Comparison of ENCODE assay signal across 8 cellular contexts in the genomic region with DNA sequence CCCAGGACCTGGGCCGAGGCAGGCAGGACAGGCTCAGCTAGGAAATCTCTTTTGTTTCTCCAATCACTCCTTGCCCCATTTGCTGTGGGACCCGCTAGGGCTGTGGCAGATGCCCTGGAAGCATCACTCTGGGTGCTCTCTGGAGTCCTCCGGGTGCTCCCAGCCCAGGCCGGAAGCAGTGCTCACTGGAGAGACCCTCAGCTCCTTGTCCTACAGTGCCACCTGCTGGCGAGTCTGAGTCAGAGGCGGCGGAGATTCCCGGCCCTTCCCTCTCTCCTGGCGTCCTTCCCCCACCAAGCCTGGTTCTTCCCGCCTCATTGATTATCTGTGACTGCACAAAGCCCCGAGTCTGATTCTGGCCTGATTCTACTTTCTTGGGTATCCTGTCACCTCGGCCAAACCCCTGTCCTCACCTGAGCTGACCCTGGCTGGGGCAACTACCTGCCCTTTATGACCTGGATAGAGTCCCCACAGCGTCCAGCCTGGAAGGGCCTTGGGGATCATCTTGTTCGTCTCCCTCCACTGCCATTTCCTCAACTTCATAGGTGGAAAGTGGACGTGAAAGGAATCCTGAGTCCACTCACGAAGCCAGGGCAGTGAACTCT. TPM values are rescaled to one million over a fixed set of nuclear protein-coding genes. Genes with fewer than 3 reads are reported as not detected.
A peak's percentile ranks its signal among the peaks of the same experiment; 100 is the strongest.
DNase-seq lines count a peak whose midpoint lies in the region; ATAC-seq and TF ChIP-seq lines count a peak whose summit lies in the region.

No MANE protein-coding gene starts in this region.

- DNase-seq in CD14-positive monocyte (ENCODE audit: low spot score) (no peak), H4 (ENCODE audit: low spot score) (peak; percentile 66), NCI-H460 (ENCODE audit: extremely low read depth, low read depth) (peak; percentile 58), fibroblast of lung (ENCODE audit: low read depth in 2 of 2) (peak; percentile 53 to 72), non-pigmented ciliary epithelial cell (ENCODE audit: low read depth) (peak; percentile 17), uterus (no peak)
- DNase-seq in activated CD8-positive, alpha-beta T cell treated with anti-CD3 and anti-CD28 coated beads for 36 hours: peak; percentile 79

- ATAC-seq in activated CD8-positive, alpha-beta T cell treated with anti-CD3 and anti-CD28 coated beads for 36 hours: peak; percentile 91
- no peak for ATAC-seq in GM18867 (IDR thresholded peaks at IDR 0.05; ENCODE audit: unreplicated experiment)

- intact Hi-C loops in CD14-positive monocyte (cut with micrococcal nuclease) (no loop called here), uterus (cut with DNase I; ENCODE audit: low total_unique reads) (no loop called here)
- intact Hi-C loops in activated CD8-positive, alpha-beta T cell treated with anti-CD3 and anti-CD28 coated beads for 36 hours (cut with micrococcal nuclease): loop anchor here (2.0 to 5.0 kb wide), 2 partner anchors 68 to 162 kb away; no protein-coding TSS in a partner anchor

- no peaks in the 10 kb centered on the region for H3K36me3 ChIP-seq in fibroblast of lung (ENCODE audit: control insufficient read depth, insufficient read depth, low read length)
- H3K36me3 ChIP-seq in uterus: no peaks in the 10 kb centered on the region

- TF ChIP-seq CTCF in CD14-positive monocyte (IDR thresholded peaks at IDR 0.05) (peak; percentile 29), fibroblast of lung (conservative IDR thresholded peaks at IDR 0.05 in 1 of 2, IDR thresholded peaks at IDR 0.05 in 1 of 2; ENCODE audit: low read depth in 1 of 2, low read length in 2 of 2) (peak; percentile 72 to 77), uterus (IDR thresholded peaks at IDR 0.05) (peak; percentile 18 to 63 (median 62))
- TF ChIP-seq CTCF in activated CD8-positive, alpha-beta T cell treated with anti-CD3 and anti-CD28 coated beads for 36 hours (IDR thresholded peaks at IDR 0.05): peak; percentile 94

- no peaks in the 10 kb centered on the region for H3K79me2 ChIP-seq in fibroblast of lung (ENCODE audit: control insufficient read depth, insufficient read depth, low read length)

- H3K27ac Mint-ChIP-seq in CD14-positive monocyte: peak overlapping the region in 1 of 7 donors; percentile 5
- no peak overlapping the region for H3K27ac Mint-ChIP-seq in activated CD8-positive, alpha-beta T cell treated with anti-CD3 and anti-CD28 coated beads for 36 hours

- TF ChIP-seq POLR2A in uterus (IDR thresholded peaks at IDR 0.05): no peak

- no peak overlapping the region for H2AFZ ChIP-seq in fibroblast of lung (ENCODE audit: low read length)

- H3K4me1 Mint-ChIP-seq in CD14-positive monocyte: no peaks in the 10 kb centered on the region
- no peaks in the 10 kb centered on the region for H3K4me1 Mint-ChIP-seq in activated CD8-positive, alpha-beta T cell treated with anti-CD3 and anti-CD28 coated beads for 36 hours (ENCODE audit: low read depth)

- H3K9me3 Mint-ChIP-seq in CD14-positive monocyte: peaks cover 0 to 3% (median 3%) of the 10 kb centered on the region in 7 donors
- H3K9me3 Mint-ChIP-seq in activated CD8-positive, alpha-beta T cell treated with anti-CD3 and anti-CD28 coated beads for 36 hours: no peaks in the 10 kb centered on the region

- H3K4me3 Mint-ChIP-seq in CD14-positive monocyte: peak overlapping the region in 1 of 2 donors; percentile 67
- H3K4me3 Mint-ChIP-seq in activated CD8-positive, alpha-beta T cell treated with anti-CD3 and anti-CD28 coated beads for 36 hours: no peak overlapping the region

- no peak overlapping the region for H3K27ac ChIP-seq in fibroblast of lung (ENCODE audit: insufficient read depth, low read length)
- no peak overlapping the region for H3K27ac ChIP-seq in uterus

- H3K4me3 ChIP-seq in fibroblast of lung (replicated peaks in 1 of 4; ENCODE audit: control extremely low read depth in 1 of 4, insufficient read depth in 1 of 4, low read depth in 3 of 4, low read length in 4 of 4): no peak overlapping the region
- H3K4me3 ChIP-seq in uterus: no peak overlapping the region

- peaks cover 0 to 2% of the 10 kb centered on the region in 2 donors for H3K36me3 Mint-ChIP-seq in CD14-positive monocyte
- H3K36me3 Mint-ChIP-seq in activated CD8-positive, alpha-beta T cell treated with anti-CD3 and anti-CD28 coated beads for 36 hours (ENCODE audit: low read depth): no peaks in the 10 kb centered on the region

- CTCF ChIA-PET in activated CD8-positive, alpha-beta T cell treated with anti-CD3 and anti-CD28 coated beads for 36 hours (lab: Charles Lee): interaction anchor here (0.6 to 4.2 kb wide), 17 partner anchors 9 to 312 kb away, joined by 3 to 54 read pairs (median 4); a partner anchor contains a TSS

- POLR2A ChIA-PET in activated CD8-positive, alpha-beta T cell treated with anti-CD3 and anti-CD28 coated beads for 36 hours (lab: Charles Lee): interaction anchor here (1.0 to 1.7 kb wide), 2 partner anchors 10 to 163 kb away, joined by 3 to 5 read pairs; no protein-coding TSS in a partner anchor

- H3K9me3 ChIP-seq in fibroblast of lung (ENCODE audit: control insufficient read depth, insufficient read depth, low read depth, low read length) (no peaks in the 10 kb centered on the region), uterus (no peaks in the 10 kb centered on the region)

- no peaks in the 10 kb centered on the region for H4K20me1 ChIP-seq in fibroblast of lung (ENCODE audit: control insufficient read depth, extremely low read depth, insufficient read depth, low read length)

- peaks cover 58 to 71% (median 66%) of the 10 kb centered on the region in 3 donors for H3K27me3 Mint-ChIP-seq in CD14-positive monocyte (ENCODE audit: low read depth in 3 of 3)
- H3K27me3 Mint-ChIP-seq in activated CD8-positive, alpha-beta T cell treated with anti-CD3 and anti-CD28 coated beads for 36 hours: peaks cover 49% of the 10 kb centered on the region

- no peak overlapping the region for H3K9ac ChIP-seq in fibroblast of lung (ENCODE audit: insufficient read depth, low read length)

- H3K27me3 ChIP-seq in fibroblast of lung (ENCODE audit: control insufficient read depth, insufficient read depth, low read length) (peaks cover 25% of the 10 kb centered on the region), uterus (peaks cover 12 to 16% of the 10 kb centered on the region in 2 donors)

- H3K4me1 ChIP-seq in fibroblast of lung (ENCODE audit: control insufficient read depth, extremely low read depth, insufficient read depth, low read length): no peaks in the 10 kb centered on the region
- no peaks in the 10 kb centered on the region for H3K4me1 ChIP-seq in uterus

- H3K4me2 ChIP-seq in fibroblast of lung (ENCODE audit: extremely low read depth, insufficient read depth, low read length): no peak overlapping the region

RNA-seq across cellular contexts. Expression of a gene that starts 7.3 kb away (rescaled TPM):
- polyA plus RNA-seq in CD14-positive monocyte (not detected), fibroblast of lung (not detected in 2 replicates)
- not detected in 2 replicates for total RNA-seq in H4 (2014; rRNA removed; shearing (Covaris generic))
- not detected in 2 replicates for total RNA-seq in NCI-H460 (2014; rRNA removed; shearing (Covaris generic))
- not detected in 2 replicates for polyA plus RNA-seq in NCI-H460 (2014; cell fraction: nucleus; rRNA removed)
- not detected for total RNA-seq in activated CD8-positive, alpha-beta T cell treated with anti-CD3 and anti-CD28 coated beads for 36 hours
- total RNA-seq in fibroblast of lung (not detected in 2 replicates), uterus (not detected)
- not detected in 2 replicates for polyA plus RNA-seq in fibroblast of lung (2012)
- polyA minus RNA-seq in fibroblast of lung (ENCODE audit: low replicate concordance): not detected in 2 replicates

Comparison
In these comparisons a context has a peak if more than half of its experiments do, and no peak if none do; other contexts are left out.
1. DNase-seq: peak in H4 (single experiment), NCI-H460 (single experiment), activated CD8-positive, alpha-beta T cell treated with anti-CD3 and anti-CD28 coated beads for 36 hours (single experiment), fibroblast of lung (2 of 2) and non-pigmented ciliary epithelial cell (single experiment); none in CD14-positive monocyte (single experiment) and uterus (0 of 2).
2. CTCF ChIP-seq: peak in every context shown above with its lines; median percentile 94 in activated CD8-positive, alpha-beta T cell treated with anti-CD3 and anti-CD28 coated beads for 36 hours; 74 in fibroblast of lung; 62 in uterus; 29 in CD14-positive monocyte.